Comparison of ENCODE assay signal across 1 cellular context in the genomic region with DNA sequence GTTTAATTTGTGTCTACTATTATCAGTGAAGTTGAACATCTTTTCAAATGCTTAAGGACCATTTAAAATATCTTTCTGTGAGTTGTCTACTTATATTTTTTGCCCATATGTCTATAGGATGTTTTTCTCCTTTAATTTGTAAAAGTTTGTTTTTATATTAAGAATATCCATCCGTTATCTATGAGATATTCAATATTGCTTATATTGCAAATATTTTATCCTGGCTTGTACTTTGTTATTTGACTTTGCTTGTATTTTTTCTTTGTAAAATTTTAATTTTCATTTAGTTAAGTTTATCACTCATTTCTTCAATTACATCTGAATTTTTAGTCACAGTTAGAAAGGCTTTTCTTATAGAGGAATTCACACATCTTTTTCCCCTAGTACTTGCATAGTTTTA.
A peak's percentile ranks its signal among the peaks of the same experiment; 100 is the strongest.
TF ChIP-seq lines count a peak whose summit lies in the region.

No MANE protein-coding gene starts in this region.

TF ChIP-seq in A549, 52 proteins besides CTCF, POLR2A, EP300 and RAD21 (continued from another document):
- TF ChIP-seq MAFK (IDR thresholded peaks at IDR 0.05; ENCODE audit: partially characterized antibody), result peak; percentile 62
- TF ChIP-seq HDAC2 (IDR thresholded peaks at IDR 0.05), result no peak
